In the genomic region with DNA sequence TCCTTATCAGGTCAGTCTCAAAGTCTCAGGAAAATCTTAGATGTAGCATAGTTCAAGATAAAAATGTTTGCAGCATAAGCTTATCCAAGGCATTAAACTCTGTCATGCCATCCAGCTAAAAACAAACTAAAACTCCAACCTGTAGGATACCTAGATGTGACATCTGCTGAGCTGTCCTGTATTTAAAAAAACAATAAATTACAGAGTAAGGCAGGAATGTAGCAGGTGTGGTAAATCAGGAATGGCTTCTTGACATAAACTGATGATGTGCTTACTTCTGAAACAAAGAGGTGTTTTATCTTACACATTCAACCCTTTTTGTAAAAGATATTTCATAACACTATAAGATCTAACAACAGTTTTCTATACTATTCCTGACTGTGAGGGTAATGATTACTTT, we compare ENCODE assay signal across 14 cellular contexts. TPM values are rescaled to one million over a fixed set of nuclear protein-coding genes. Genes with fewer than 3 reads are reported as not detected.
A peak's percentile ranks its signal among the peaks of the same experiment; 100 is the strongest.
DNase-seq lines count a peak whose midpoint lies in the region; ATAC-seq and TF ChIP-seq lines count a peak whose summit lies in the region.
"Had no signal": no experiment of that assay in that cellular context is flagged by ENCODE, and none has a peak within 500 bp of the region (broad histone marks: within the 10 kb centered on the region; RNA-seq: fewer than 3 reads in every experiment).

No MANE protein-coding gene starts in this region.

- H3K27me3 Mint-ChIP-seq in activated T-helper 17 cell treated with anti-CD3 and anti-CD28 coated beads, Interleukin-2, amount 50 U/mL, for 72 hours: peaks cover 7% of the 10 kb centered on the region

- H3K27me3 ChIP-seq in PC-3 (ENCODE audit: low read length) (no peaks in the 10 kb centered on the region), foreskin keratinocyte (no peaks in the 10 kb centered on the region)
- H3K27me3 ChIP-seq: BE2C had no signal

- H3K9me3 Mint-ChIP-seq in activated T-helper 17 cell treated with anti-CD3 and anti-CD28 coated beads, Interleukin-2, amount 50 U/mL, for 72 hours: peaks cover 8% of the 10 kb centered on the region

- H3K9ac ChIP-seq in PC-3 (ENCODE audit: low read length): no peak overlapping the region

- peak overlapping the region; percentile 8 for H3K27ac Mint-ChIP-seq in activated T-helper 17 cell treated with anti-CD3 and anti-CD28 coated beads, Interleukin-2, amount 50 U/mL, for 72 hours
- H3K27ac Mint-ChIP-seq: CD4-positive, alpha-beta memory T cell had no signal

- no peak overlapping the region for H2AFZ ChIP-seq in PC-3 (ENCODE audit: low read length)

- ATAC-seq in PC-3 (peak; percentile 62), foreskin keratinocyte (peak; percentile 58), GM19463 (IDR thresholded peaks at IDR 0.05; ENCODE audit: unreplicated experiment) (no peak), HG03521 (IDR thresholded peaks at IDR 0.05; ENCODE audit: unreplicated experiment) (no peak)
- ATAC-seq in activated T-helper 17 cell treated with anti-CD3 and anti-CD28 coated beads, Interleukin-2, amount 50 U/mL, for 72 hours (replicated peaks): no peak
- ATAC-seq: GM12878 had no signal

- H3K79me2 ChIP-seq in PC-3 (ENCODE audit: low read length): no peaks in the 10 kb centered on the region

- H3K36me3 ChIP-seq in PC-3 (ENCODE audit: low read depth, low read length): no peaks in the 10 kb centered on the region
- H3K36me3 ChIP-seq: BE2C, HAP-1 had no signal

- H3F3A ChIP-seq in PC-3 (ENCODE audit: low read length, unreplicated experiment): no peaks in the 10 kb centered on the region

- H3K9me3 ChIP-seq in PC-3 (ENCODE audit: low read length): peaks cover 4% of the 10 kb centered on the region; the same call in 1 of the 2 replicates
- H3K9me3 ChIP-seq: BE2C had no signal

- no TSS peak for BruUV-seq in PC-3 (replicated peaks; lab: Mats Ljungman, UMichigan)

- TF ChIP-seq CTCF in PC-3 (conservative IDR thresholded peaks at IDR 0.05; ENCODE audit: low read depth, low read length) (no peak), foreskin keratinocyte (conservative IDR thresholded peaks at IDR 0.05) (no peak)

- peak overlapping the region; percentile 12 for H3K4me2 ChIP-seq in PC-3 (ENCODE audit: low read length)

- CTCF ChIA-PET in PC-3 (lab: Charles Lee): no interaction called here

- H3K4me1 ChIP-seq in PC-3 (ENCODE audit: insufficient read depth, low read length): peaks cover 19% of the 10 kb centered on the region
- peaks cover 12% of the 10 kb centered on the region for H3K4me1 ChIP-seq in foreskin keratinocyte
- H3K4me1 ChIP-seq: BE2C had no signal

- H3K4me1 Mint-ChIP-seq in activated T-helper 17 cell treated with anti-CD3 and anti-CD28 coated beads, Interleukin-2, amount 50 U/mL, for 72 hours: peaks cover 6% of the 10 kb centered on the region
- H3K4me1 Mint-ChIP-seq: CD4-positive, alpha-beta memory T cell had no signal

- H3K36me3 Mint-ChIP-seq in activated T-helper 17 cell treated with anti-CD3 and anti-CD28 coated beads, Interleukin-2, amount 50 U/mL, for 72 hours (ENCODE audit: low read depth): no peaks in the 10 kb centered on the region

- POLR2A ChIA-PET in PC-3 (lab: Charles Lee; ENCODE audit: unreplicated experiment): no interaction called here

- H3K9me2 ChIP-seq in PC-3 (replicated peaks; ENCODE audit: low read length): no peaks in the 10 kb centered on the region

- DNase-seq in PC-3 (peak; percentile 80), foreskin keratinocyte (peak; percentile 46 to 71), renal cortical epithelial cell (ENCODE audit: low read depth) (peak; percentile 7), RPMI8226 (no peak)
- DNase-seq in activated CD8-positive, alpha-beta memory T cell treated with anti-CD3 and anti-CD28 coated beads, Interleukin-2, amount 50 U/mL, for 4 hours: no peak
- DNase-seq: BE2C; CD4-positive, alpha-beta memory T cell; DMS79 had no signal

- H3K27ac ChIP-seq in PC-3 (ENCODE audit: low read length) (peak overlapping the region; percentile 1; the same call in 1 of the 2 replicates), foreskin keratinocyte (no peak overlapping the region)
- H3K27ac ChIP-seq: C4-2B had no signal

- H4K20me1 ChIP-seq in PC-3 (ENCODE audit: low read length): no peaks in the 10 kb centered on the region

- no peak overlapping the region for H3K4me3 ChIP-seq in PC-3 (ENCODE audit: low read length)
- H3K4me3 ChIP-seq: GM12878, HAP-1 had no signal

- intact Hi-C loops in PC-3 (cut with micrococcal nuclease): no loop called here

- H3K4me3 Mint-ChIP-seq in activated T-helper 17 cell treated with anti-CD3 and anti-CD28 coated beads, Interleukin-2, amount 50 U/mL, for 72 hours: no peak overlapping the region
- H3K4me3 Mint-ChIP-seq: CD4-positive, alpha-beta memory T cell had no signal

RNA-seq across cellular contexts. Expression of gene DLGAP5, which starts 30.6 kb away (rescaled TPM):
- 94.1 and 97.9 TPM in 2 replicates for total RNA-seq in PC-3 (2014; rRNA removed)
- total RNA-seq in activated T-helper 17 cell treated with anti-CD3 and anti-CD28 coated beads, Interleukin-2, amount 50 U/mL, for 72 hours: 100 to 1,000 TPM in 1 of 2 donors, 10 to 100 TPM in 1; 93.8 to 102 TPM
- 41.5 and 56.0 TPM in 2 replicates for total RNA-seq in foreskin keratinocyte
- 15.9 and 25.0 TPM in 2 replicates for polyA plus RNA-seq in foreskin keratinocyte
- 0.94 and 29.0 TPM in 2 replicates for total RNA-seq in renal cortical epithelial cell
- total RNA-seq: CD4-positive, alpha-beta memory T cell had no signal
- polyA plus RNA-seq: CD4-positive, alpha-beta memory T cell had no signal

RNA-seq across cellular contexts. Expression of gene FBXO34, which starts 49.3 kb away (rescaled TPM):
- total RNA-seq in PC-3 (2014; rRNA removed) (33.6 and 35.9 TPM in 2 replicates), foreskin keratinocyte (16.3 and 17.3 TPM in 2 replicates), renal cortical epithelial cell (29.0 and 40.2 TPM in 2 replicates)
- 10 to 100 TPM; 16.3 to 30.1 TPM for total RNA-seq in activated T-helper 17 cell treated with anti-CD3 and anti-CD28 coated beads, Interleukin-2, amount 50 U/mL, for 72 hours
- 5.0 and 6.9 TPM in 2 replicates for polyA plus RNA-seq in foreskin keratinocyte

Comparison
In these comparisons a context has a peak if more than half of its experiments do, and no peak if none do; other contexts are left out.
1. ATAC-seq: peak in PC-3 (single experiment) and foreskin keratinocyte (single experiment); none in activated T-helper 17 cell treated with anti-CD3 and anti-CD28 coated beads, Interleukin-2, amount 50 U/mL, for 72 hours (single experiment), GM19463 (single experiment) and HG03521 (single experiment).
2. DNase-seq: peak in PC-3 (single experiment), foreskin keratinocyte (2 of 2) and renal cortical epithelial cell (single experiment); none in RPMI8226 (single experiment) and activated CD8-positive, alpha-beta memory T cell treated with anti-CD3 and anti-CD28 coated beads, Interleukin-2, amount 50 U/mL, for 4 hours (single experiment).